ENCODE assay signal across 22 cellular contexts in genomic region chr1:10877894-10878293, GRCh38.
"Had no signal": no experiment of that assay in that cellular context is flagged by ENCODE, and none has a peak within 500 bp of the region (broad histone marks: within the 10 kb centered on the region; RNA-seq: fewer than 3 reads in every experiment).

No MANE protein-coding gene starts in this region.

- H3K27ac ChIP-seq: heart left ventricle, parathyroid adenoma, prostate gland, spleen, tibial artery, upper lobe of right lung, vagina had no signal

- H3K36me3 ChIP-seq: heart left ventricle, prostate gland, spleen, tibial artery, upper lobe of right lung, vagina had no signal

- H3K4me1 ChIP-seq: heart left ventricle, parathyroid adenoma, prostate gland, spleen, tibial artery, upper lobe of right lung, vagina had no signal

- FAIRE-seq: endometrium, frontal cortex had no signal

- DNase-seq: effector memory CD4-positive, alpha-beta T cell; hypothalamus; islet precursor cell; mammary epithelial cell; naive thymus-derived CD4-positive, alpha-beta T cell; nephron progenitor cell; spleen; stimulated activated CD4-positive, alpha-beta T cell treated with anti-CD3 and anti-CD28 coated beads, Interleukin-15, amount 100 ng/mL, for 24 hours; stimulated activated CD4-positive, alpha-beta T cell treated with anti-CD3 and anti-CD28 coated beads, Interleukin-1b, Interleukin-23, amount 100 ng/mL, for 48 hours; stimulated activated CD4-positive, alpha-beta T cell treated with anti-CD3 and anti-CD28 coated beads, Interleukin-4, amount 100 ng/mL, for 24 hours; tibial artery; upper lobe of right lung had no signal

- H3K79me2 ChIP-seq: parathyroid adenoma had no signal

- H3K27me3 ChIP-seq: upper lobe of right lung, vagina had no signal

- ATAC-seq: esophagus mucosa; heart left ventricle; left lobe of liver; naive thymus-derived CD4-positive, alpha-beta T cell; sciatic nerve; stimulated activated memory B cell treated with anti-CD40 and anti-IgM and Interleukin-4, amounts not matched to agents 10 μg/mL and 1 μg/mL and 100 μg/mL, for 72 hours; upper lobe of right lung had no signal

- H2AFZ ChIP-seq: parathyroid adenoma had no signal

- H3K4me3 ChIP-seq: heart left ventricle, prostate gland, spleen, tibial artery, upper lobe of right lung, vagina had no signal

- H3K9ac ChIP-seq: parathyroid adenoma had no signal

- H3K9me3 ChIP-seq: heart left ventricle, prostate gland, spleen, tibial artery, upper lobe of right lung, vagina had no signal
